Comparison of ENCODE assay signal across 20 cellular contexts in genomic region chr17:60827920-60828319, GRCh38.
DNase-seq lines count a peak whose midpoint lies in the region; ATAC-seq and TF ChIP-seq lines count a peak whose summit lies in the region.
"Had no signal": no experiment of that assay in that cellular context is flagged by ENCODE, and none has a peak within 500 bp of the region (broad histone marks: within the 10 kb centered on the region; RNA-seq: fewer than 3 reads in every experiment).

No MANE protein-coding gene starts in this region.

- peaks cover 14% of the 10 kb centered on the region for H3K4me1 ChIP-seq in adipocyte (ENCODE audit: control insufficient read depth, insufficient read depth, low read length)
- H3K4me1 ChIP-seq in ovary (ENCODE audit: insufficient read depth), result no peaks in the 10 kb centered on the region
- H3K4me1 ChIP-seq in right atrium auricular region, result peaks cover 0 to 5% of the 10 kb centered on the region in 2 donors
- H3K4me1 ChIP-seq: BLaER1 had no signal

- TF ChIP-seq EP300 in ovary (IDR thresholded peaks at IDR 0.05), result no peak

- intact Hi-C loops in ovary (cut with DNase I), result no loop called here

- no peak overlapping the region for H3K9ac ChIP-seq in adipocyte (ENCODE audit: low read length)
- H3K9ac ChIP-seq: BLaER1 had no signal

- H3K36me3 ChIP-seq in adipocyte (ENCODE audit: control insufficient read depth, insufficient read depth, low read length, severe bottlenecking) (no peaks in the 10 kb centered on the region), ovary (no peaks in the 10 kb centered on the region), right atrium auricular region (no peaks in the 10 kb centered on the region)
- H3K36me3 ChIP-seq: BLaER1 had no signal

- H3K9me3 ChIP-seq in adipocyte (ENCODE audit: control insufficient read depth, low read length) (no peaks in the 10 kb centered on the region), ovary (no peaks in the 10 kb centered on the region), right atrium auricular region (no peaks in the 10 kb centered on the region)
- H3K9me3 ChIP-seq: BLaER1 had no signal

- no peak overlapping the region for H3K4me3 ChIP-seq in AG09309 (ENCODE audit: control insufficient read depth, low read depth, low read length)
- H3K4me3 ChIP-seq in adipocyte (ENCODE audit: low read length), result no peak overlapping the region
- H3K4me3 ChIP-seq in fibroblast of the aortic adventitia (ENCODE audit: low read depth, low read length), result no peak overlapping the region
- H3K4me3 ChIP-seq in ovary, result no peak overlapping the region
- H3K4me3 ChIP-seq in right atrium auricular region, result no peak overlapping the region
- H3K4me3 ChIP-seq: BLaER1 had no signal

- DNase-seq in AG09309 (ENCODE audit: low read depth) (peak; percentile 13), GM04503 (ENCODE audit: low read depth) (peak; percentile 15), adipocyte (ENCODE audit: low read depth) (peak; percentile 87), fibroblast of the aortic adventitia (ENCODE audit: low read depth) (peak; percentile 50), ovary (no peak), right atrium auricular region (ENCODE audit: low spot score) (no peak)
- no peak for DNase-seq in stimulated activated naive CD8-positive, alpha-beta T cell treated with anti-CD3 and anti-CD28 coated beads, Interleukin-15, Interleukin-2, amounts not matched to agents 100 U/mL and 50 U/mL, for 24 hours
- DNase-seq: 8988T; CD4-positive, alpha-beta T cell; COR-L47; DND-41; MV-4-11; NCI-H1105 treated with DMSO at 0.1 percent for 48 hours; NCI-H2029 treated with DMSO at 0.1 percent for 48 hours; NCI-H345; NCI-H524; NCI-H774; NK-92 treated with Interleukin-12 subunit alpha and Interleukin-12 subunit beta, amount 100 ng/mL, for 24 hours had no signal

- TF ChIP-seq POLR2A in ovary (IDR thresholded peaks at IDR 0.05), result no peak

- no peak overlapping the region for H3K27ac ChIP-seq in ovary
- no peak overlapping the region for H3K27ac ChIP-seq in right atrium auricular region
- H3K27ac ChIP-seq: BLaER1 had no signal

- H3K27me3 ChIP-seq in adipocyte (replicated peaks; ENCODE audit: control insufficient read depth, insufficient read depth, low read length), result no peaks in the 10 kb centered on the region
- no peaks in the 10 kb centered on the region for H3K27me3 ChIP-seq in ovary
- H3K27me3 ChIP-seq in right atrium auricular region, result no peaks in the 10 kb centered on the region
- H3K27me3 ChIP-seq: BLaER1 had no signal

- ATAC-seq in stimulated activated naive CD8-positive, alpha-beta T cell treated with anti-CD3 and anti-CD28 coated beads, Interleukin-15, Interleukin-2, amounts not matched to agents 100 U/mL and 50 U/mL, for 24 hours, result no peak
- ATAC-seq: HCT116 had no signal

- TF ChIP-seq CTCF in AG09309 (IDR thresholded peaks at IDR 0.05; ENCODE audit: control insufficient read depth, insufficient read depth, low read depth, low read length, missing control alignments) (no peak), fibroblast of the aortic adventitia (IDR thresholded peaks at IDR 0.05; ENCODE audit: insufficient read depth, low read length) (no peak), ovary (IDR thresholded peaks at IDR 0.05) (no peak), right atrium auricular region (IDR thresholded peaks at IDR 0.05) (no peak)

Comparison
In these comparisons a context has a peak if more than half of its experiments do, and no peak if none do; other contexts are left out.
1. DNase-seq: peak in AG09309 (single experiment), GM04503 (single experiment), adipocyte (single experiment) and fibroblast of the aortic adventitia (single experiment); none in stimulated activated naive CD8-positive, alpha-beta T cell treated with anti-CD3 and anti-CD28 coated beads, Interleukin-15, Interleukin-2, amounts not matched to agents 100 U/mL and 50 U/mL, for 24 hours (single experiment), ovary (0 of 5) and right atrium auricular region (single experiment).